ENCODE assay signal across 15 cellular contexts in the genomic region with DNA sequence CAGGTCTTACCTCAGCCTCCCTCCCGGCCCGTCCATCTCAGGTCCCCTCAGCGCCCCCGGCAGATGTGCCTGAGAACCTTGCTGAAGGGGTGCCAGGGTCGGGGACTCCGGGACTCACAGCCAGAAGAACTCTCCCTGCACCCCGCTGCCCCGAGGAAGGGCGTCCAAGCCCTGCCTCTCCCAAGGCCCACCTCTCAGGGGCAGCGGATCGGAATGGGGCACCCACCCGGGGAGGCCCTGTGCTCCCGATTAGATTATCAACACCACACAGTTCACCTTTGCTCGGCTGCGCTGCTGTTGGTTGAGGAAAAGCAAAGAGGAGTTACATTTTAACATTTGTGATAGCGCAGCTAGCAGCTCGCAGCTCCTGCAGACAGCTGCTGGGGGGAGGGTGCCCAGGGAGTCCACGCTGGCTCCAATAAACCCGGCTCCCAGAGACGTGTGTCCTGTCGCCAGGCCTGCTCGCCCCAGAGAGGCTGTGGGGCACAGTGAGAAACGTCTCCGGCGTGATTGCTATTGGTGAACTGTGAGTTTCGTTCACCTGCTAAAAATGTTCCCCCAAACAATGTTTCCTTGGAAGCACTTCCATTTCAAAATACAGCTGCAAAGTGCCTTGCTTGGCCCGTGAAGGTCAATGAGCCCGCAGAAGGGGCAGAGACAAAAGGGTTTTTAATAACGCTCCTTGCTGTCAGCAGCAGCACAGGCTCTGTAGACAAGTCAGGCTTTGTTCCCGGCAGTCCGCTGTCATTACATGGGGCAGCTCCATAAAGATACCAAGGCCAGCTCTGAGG. TPM values are rescaled to one million over a fixed set of nuclear protein-coding genes. Genes with fewer than 3 reads are reported as not detected.
DNase-seq lines count a peak whose midpoint lies in the region; ATAC-seq and TF ChIP-seq lines count a peak whose summit lies in the region.
"Had no signal": no experiment of that assay in that cellular context is flagged by ENCODE, and none has a peak within 500 bp of the region (broad histone marks: within the 10 kb centered on the region; RNA-seq: fewer than 3 reads in every experiment).

No MANE protein-coding gene starts in this region.

- peak overlapping the region; percentile 85 for H3K27ac Mint-ChIP-seq in nephron progenitor cell
- no peak overlapping the region for H3K27ac Mint-ChIP-seq in stimulated activated memory B cell treated with anti-CD40 and anti-IgM and Interleukin-4, amounts not matched to agents 10 μg/mL and 1 μg/mL and 100 μg/mL, for 72 hours
- H3K27ac Mint-ChIP-seq: activated CD4-positive, alpha-beta T cell treated with anti-CD3 and anti-CD28 coated beads, Interleukin-2, amount 10 ng/mL, durations not matched to agents 7 days and 5 days; activated naive CD4-positive, alpha-beta T cell treated with anti-CD3 and anti-CD28 coated beads, Interleukin-2, amount 10 ng/mL, durations not matched to agents 7 days and 5 days; natural killer cell treated with Interleukin-12 subunit alpha and Interleukin-12 subunit beta and Interleukin-15 and Interleukin-18, amount 100 ng/mL, for 72 hours had no signal

- intact Hi-C loops in Right ventricle myocardium superior (cut with DNase I) (no loop called here), cardiac septum (cut with DNase I) (no loop called here), left cardiac atrium (cut with DNase I) (no loop called here)

- H3K4me1 Mint-ChIP-seq in nephron progenitor cell, result peaks cover 40% of the 10 kb centered on the region
- no peaks in the 10 kb centered on the region for H3K4me1 Mint-ChIP-seq in stimulated activated memory B cell treated with anti-CD40 and anti-IgM and Interleukin-4, amounts not matched to agents 10 μg/mL and 1 μg/mL and 100 μg/mL, for 72 hours
- H3K4me1 Mint-ChIP-seq: activated CD4-positive, alpha-beta T cell treated with anti-CD3 and anti-CD28 coated beads, Interleukin-2, amount 10 ng/mL, durations not matched to agents 7 days and 5 days; activated naive CD4-positive, alpha-beta T cell treated with anti-CD3 and anti-CD28 coated beads, Interleukin-2, amount 10 ng/mL, durations not matched to agents 7 days and 5 days had no signal

- H3K9me3 Mint-ChIP-seq in nephron progenitor cell, result no peaks in the 10 kb centered on the region
- no peaks in the 10 kb centered on the region for H3K9me3 Mint-ChIP-seq in stimulated activated memory B cell treated with anti-CD40 and anti-IgM and Interleukin-4, amounts not matched to agents 10 μg/mL and 1 μg/mL and 100 μg/mL, for 72 hours
- H3K9me3 Mint-ChIP-seq: activated CD4-positive, alpha-beta T cell treated with anti-CD3 and anti-CD28 coated beads, Interleukin-2, amount 10 ng/mL, durations not matched to agents 7 days and 5 days; activated naive CD4-positive, alpha-beta T cell treated with anti-CD3 and anti-CD28 coated beads, Interleukin-2, amount 10 ng/mL, durations not matched to agents 7 days and 5 days; natural killer cell treated with Interleukin-12 subunit alpha and Interleukin-12 subunit beta and Interleukin-15 and Interleukin-18, amount 100 ng/mL, for 72 hours had no signal

- no peaks in the 10 kb centered on the region for H3K36me3 Mint-ChIP-seq in nephron progenitor cell (ENCODE audit: low read depth)
- no peaks in the 10 kb centered on the region for H3K36me3 Mint-ChIP-seq in stimulated activated memory B cell treated with anti-CD40 and anti-IgM and Interleukin-4, amounts not matched to agents 10 μg/mL and 1 μg/mL and 100 μg/mL, for 72 hours
- H3K36me3 Mint-ChIP-seq: activated naive CD4-positive, alpha-beta T cell treated with anti-CD3 and anti-CD28 coated beads, Interleukin-2, amount 10 ng/mL, durations not matched to agents 7 days and 5 days; natural killer cell treated with Interleukin-12 subunit alpha and Interleukin-12 subunit beta and Interleukin-15 and Interleukin-18, amount 100 ng/mL, for 72 hours had no signal

- DNase-seq in Right ventricle myocardium superior, result peak; percentile 30
- DNase-seq in cardiac septum (ENCODE audit: low spot score), result no peak
- peak; percentile 13 for DNase-seq in left cardiac atrium
- no peak for DNase-seq in nephron progenitor cell
- DNase-seq in ecto neural progenitor cell (ENCODE audit: low spot score), result no peak
- no peak for DNase-seq in glomerular visceral epithelial cell (ENCODE audit: extremely low spot score)
- DNase-seq in activated CD4-positive, alpha-beta T cell treated with anti-CD3 and anti-CD28 coated beads for 48 hours, result no peak
- DNase-seq: activated CD4-positive, alpha-beta T cell treated with anti-CD3 and anti-CD28 coated beads, Interleukin-2, amount 10 ng/mL, durations not matched to agents 7 days and 5 days; activated naive CD4-positive, alpha-beta T cell treated with anti-CD3 and anti-CD28 coated beads, Interleukin-2, amount 10 ng/mL, durations not matched to agents 7 days and 5 days; effector CD4-positive, alpha-beta T cell; NCI-H69 had no signal

- TF ChIP-seq CTCF in nephron progenitor cell (IDR thresholded peaks at IDR 0.05), result no peak

- H3K4me3 Mint-ChIP-seq in nephron progenitor cell, result peak overlapping the region; percentile 2
- no peak overlapping the region for H3K4me3 Mint-ChIP-seq in stimulated activated memory B cell treated with anti-CD40 and anti-IgM and Interleukin-4, amounts not matched to agents 10 μg/mL and 1 μg/mL and 100 μg/mL, for 72 hours
- H3K4me3 Mint-ChIP-seq: activated CD4-positive, alpha-beta T cell treated with anti-CD3 and anti-CD28 coated beads, Interleukin-2, amount 10 ng/mL, durations not matched to agents 7 days and 5 days; activated naive CD4-positive, alpha-beta T cell treated with anti-CD3 and anti-CD28 coated beads, Interleukin-2, amount 10 ng/mL, durations not matched to agents 7 days and 5 days; natural killer cell treated with Interleukin-12 subunit alpha and Interleukin-12 subunit beta and Interleukin-15 and Interleukin-18, amount 100 ng/mL, for 72 hours had no signal

- ATAC-seq in Right ventricle myocardium superior (ENCODE audit: poor library complexity) (peak; percentile 63), left cardiac atrium (peak in 1 of 2 donors; percentile 25)
- ATAC-seq in stimulated activated memory B cell treated with anti-CD40 and anti-IgM and Interleukin-4, amounts not matched to agents 10 μg/mL and 1 μg/mL and 100 μg/mL, for 72 hours, result no peak
- ATAC-seq: natural killer cell treated with Interleukin-12 subunit alpha and Interleukin-12 subunit beta and Interleukin-15 and Interleukin-18, amount 100 ng/mL, for 72 hours had no signal

- no peaks in the 10 kb centered on the region for H3K27me3 Mint-ChIP-seq in nephron progenitor cell (ENCODE audit: low read depth, poor library complexity)
- H3K27me3 Mint-ChIP-seq in stimulated activated memory B cell treated with anti-CD40 and anti-IgM and Interleukin-4, amounts not matched to agents 10 μg/mL and 1 μg/mL and 100 μg/mL, for 72 hours, result peaks cover 58% of the 10 kb centered on the region
- H3K27me3 Mint-ChIP-seq: activated CD4-positive, alpha-beta T cell treated with anti-CD3 and anti-CD28 coated beads, Interleukin-2, amount 10 ng/mL, durations not matched to agents 7 days and 5 days; natural killer cell treated with Interleukin-12 subunit alpha and Interleukin-12 subunit beta and Interleukin-15 and Interleukin-18, amount 100 ng/mL, for 72 hours had no signal

RNA-seq across cellular contexts. Expression of gene SLC6A19, which starts 18.6 kb away (rescaled TPM):
- total RNA-seq in Right ventricle myocardium superior (not detected), cardiac septum (0.05 TPM), left cardiac atrium (not detected)
- total RNA-seq: activated CD4-positive, alpha-beta T cell treated with anti-CD3 and anti-CD28 coated beads, Interleukin-2, amount 10 ng/mL, durations not matched to agents 7 days and 5 days; Daoy; natural killer cell treated with Interleukin-12 subunit alpha and Interleukin-12 subunit beta and Interleukin-15 and Interleukin-18, amount 100 ng/mL, for 72 hours had no signal

RNA-seq across cellular contexts. Expression of gene SLC6A18, which starts 42.4 kb away (rescaled TPM):
- total RNA-seq in Right ventricle myocardium superior (not detected), cardiac septum (not detected), left cardiac atrium (not detected)
- total RNA-seq: activated CD4-positive, alpha-beta T cell treated with anti-CD3 and anti-CD28 coated beads, Interleukin-2, amount 10 ng/mL, durations not matched to agents 7 days and 5 days; Daoy; natural killer cell treated with Interleukin-12 subunit alpha and Interleukin-12 subunit beta and Interleukin-15 and Interleukin-18, amount 100 ng/mL, for 72 hours; SJSA1 had no signal

Comparison
In these comparisons a context has a peak if more than half of its experiments do, and no peak if none do; other contexts are left out.
1. DNase-seq: peak in Right ventricle myocardium superior (single experiment) and left cardiac atrium (single experiment); none in cardiac septum (single experiment), nephron progenitor cell (single experiment), ecto neural progenitor cell (single experiment), glomerular visceral epithelial cell (single experiment) and activated CD4-positive, alpha-beta T cell treated with anti-CD3 and anti-CD28 coated beads for 48 hours (single experiment).